22 cellular contexts compared by ENCODE assay signal in the genomic region with DNA sequence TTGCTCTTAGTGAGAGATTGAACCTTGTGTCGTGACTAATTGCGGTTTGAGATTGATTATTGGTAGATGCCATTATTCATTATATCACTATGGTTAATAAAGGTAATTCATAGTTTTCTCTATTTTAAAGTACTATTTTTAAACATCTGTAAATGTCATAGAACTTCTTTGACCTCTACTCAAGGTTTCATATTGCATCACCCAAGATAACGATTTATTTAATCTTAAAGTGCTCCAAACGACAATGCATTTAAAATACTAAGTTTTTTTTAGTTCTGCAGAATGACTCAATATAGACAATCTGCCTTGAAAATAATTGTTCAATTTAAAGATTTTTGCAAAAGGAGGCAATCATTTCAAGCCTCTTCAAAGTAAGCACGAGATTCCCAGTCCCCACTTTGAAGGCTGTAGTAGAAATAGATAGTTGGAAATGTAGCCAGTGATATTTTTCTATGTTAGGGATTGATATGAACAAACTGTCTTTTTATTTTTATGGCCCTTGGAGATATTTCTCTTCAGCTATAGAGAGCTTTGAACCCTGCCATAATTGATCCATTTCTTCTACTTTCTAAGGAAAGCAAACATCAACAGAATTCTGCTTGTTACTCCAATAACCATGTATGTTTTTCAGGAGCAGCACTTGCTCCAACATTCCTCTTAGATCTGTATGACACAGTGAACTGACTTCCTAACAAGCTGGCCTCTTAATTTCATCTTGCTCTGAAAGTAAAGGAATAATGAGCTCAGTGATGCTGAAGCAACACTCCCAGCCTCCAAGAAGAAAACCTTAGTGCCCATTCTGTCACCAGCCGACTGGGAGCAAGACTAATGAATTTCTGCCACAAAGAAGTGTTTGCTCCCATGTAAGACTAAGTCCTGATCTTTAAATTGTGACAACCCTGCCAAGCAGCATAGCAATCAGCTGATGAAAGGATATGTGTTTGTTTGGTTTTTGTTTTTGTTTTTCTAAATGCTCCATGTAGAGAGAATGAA.
DNase-seq lines count a peak whose midpoint lies in the region; ATAC-seq, FAIRE-seq and TF ChIP-seq lines count a peak whose summit lies in the region.
"Had no signal": no experiment of that assay in that cellular context is flagged by ENCODE, and none has a peak within 500 bp of the region (broad histone marks: within the 10 kb centered on the region; RNA-seq: fewer than 3 reads in every experiment).

No MANE protein-coding gene starts in this region.

- no peaks in the 10 kb centered on the region for H3K9me1 ChIP-seq in keratinocyte (ENCODE audit: control insufficient read depth, extremely low read depth, insufficient read depth, low read length)

- FAIRE-seq in D721Med (lab: Jason Lieb, UNC) (peak; percentile 38), keratinocyte (lab: Jason Lieb, UNC) (peak; percentile 29)
- FAIRE-seq: H54 had no signal

- H3K4me3 ChIP-seq in PC-9 (no peak overlapping the region), keratinocyte (ENCODE audit: control insufficient read depth in 2 of 3, extremely low read depth in 1 of 3, insufficient read depth in 2 of 3, low read depth in 1 of 3, low read length in 3 of 3) (no peak overlapping the region), osteoblast (ENCODE audit: insufficient read depth, low read length) (no peak overlapping the region)

- peaks cover 1 to 15% (median 9%) of the 10 kb centered on the region in 5 donors for H3K27me3 Mint-ChIP-seq in naive thymus-derived CD8-positive, alpha-beta T cell

- H3K79me2 ChIP-seq in PC-9 (ENCODE audit: low read depth) (no peaks in the 10 kb centered on the region), keratinocyte (ENCODE audit: control insufficient read depth, insufficient read depth, low read length) (no peaks in the 10 kb centered on the region), osteoblast (ENCODE audit: insufficient read depth, low read length) (no peaks in the 10 kb centered on the region)

- no TSS peak for BruUV-seq in PC-9 (replicated peaks; lab: Mats Ljungman, UMichigan)

- intact Hi-C loops in PC-9 (cut with micrococcal nuclease; ENCODE audit: unreplicated experiment): no loop called here

- H3K4me1 ChIP-seq in PC-9 (replicated peaks; ENCODE audit: insufficient read depth): no peaks in the 10 kb centered on the region; the same call in 1 of the 2 replicates
- peaks cover 3% of the 10 kb centered on the region for H3K4me1 ChIP-seq in keratinocyte (ENCODE audit: control insufficient read depth, extremely low read depth, insufficient read depth, low read length)
- H3K4me1 ChIP-seq in osteoblast (ENCODE audit: insufficient read depth, low read length): no peaks in the 10 kb centered on the region
- peaks cover 4% of the 10 kb centered on the region for H3K4me1 ChIP-seq in foreskin keratinocyte

- H3K4me3 Mint-ChIP-seq in naive thymus-derived CD8-positive, alpha-beta T cell: no peak overlapping the region
- H3K4me3 Mint-ChIP-seq: CD8-positive, alpha-beta memory T cell had no signal

- dilution Hi-C loops in keratinocyte (cut with MboI; ENCODE audit: extremely low pct_ligation_motif_present, low sequenced_read_pairs): no loop called here

- peak overlapping the region in 1 of 10 donors; percentile 53 for H3K27ac Mint-ChIP-seq in naive thymus-derived CD8-positive, alpha-beta T cell
- H3K27ac Mint-ChIP-seq: CD8-positive, alpha-beta memory T cell had no signal

- no peak overlapping the region for H3K27ac ChIP-seq in PC-9
- no peak overlapping the region for H3K27ac ChIP-seq in keratinocyte (ENCODE audit: control insufficient read depth, insufficient read depth, low read length)
- no peak overlapping the region for H3K27ac ChIP-seq in osteoblast (ENCODE audit: low read depth, low read length)
- H3K27ac ChIP-seq in foreskin keratinocyte: no peak overlapping the region
- H3K27ac ChIP-seq: C4-2B had no signal

- H4K20me1 ChIP-seq in PC-9 (ENCODE audit: insufficient read depth) (no peaks in the 10 kb centered on the region), keratinocyte (ENCODE audit: control insufficient read depth, extremely low read depth, insufficient read depth, low read length) (no peaks in the 10 kb centered on the region), osteoblast (ENCODE audit: insufficient read depth, low read length) (no peaks in the 10 kb centered on the region)

- no peaks in the 10 kb centered on the region for H3K9me2 ChIP-seq in PC-9 (ENCODE audit: insufficient read depth)
- H3K9me2 ChIP-seq: SK-N-SH had no signal

- H3K4me1 Mint-ChIP-seq in naive thymus-derived CD8-positive, alpha-beta T cell: no peaks in the 10 kb centered on the region
- H3K4me1 Mint-ChIP-seq: CD8-positive, alpha-beta memory T cell had no signal

- H3K36me3 ChIP-seq in PC-9 (ENCODE audit: low read depth) (no peaks in the 10 kb centered on the region), keratinocyte (ENCODE audit: control insufficient read depth in 2 of 2, extremely low read depth in 1 of 2, insufficient read depth in 2 of 2, low read length in 2 of 2) (no peaks in the 10 kb centered on the region), osteoblast (ENCODE audit: insufficient read depth, low read length) (no peaks in the 10 kb centered on the region)

- H3K27me3 ChIP-seq in PC-9 (ENCODE audit: insufficient read depth, low read depth) (no peaks in the 10 kb centered on the region), keratinocyte (ENCODE audit: control insufficient read depth, extremely low read depth, insufficient read depth, low read length) (no peaks in the 10 kb centered on the region), osteoblast (ENCODE audit: insufficient read depth, low read length) (no peaks in the 10 kb centered on the region), foreskin keratinocyte (no peaks in the 10 kb centered on the region)

- no peaks in the 10 kb centered on the region for H3K36me3 Mint-ChIP-seq in naive thymus-derived CD8-positive, alpha-beta T cell
- H3K36me3 Mint-ChIP-seq: CD8-positive, alpha-beta memory T cell had no signal

- POLR2A ChIA-PET in PC-9 (lab: Charles Lee; ENCODE audit: unreplicated experiment): no interaction called here
- POLR2A ChIA-PET in naive thymus-derived CD8-positive, alpha-beta T cell (lab: Charles Lee): no interaction called here

- H3K9me3 ChIP-seq in PC-9 (ENCODE audit: insufficient read depth, low read depth) (no peaks in the 10 kb centered on the region), keratinocyte (ENCODE audit: control insufficient read depth, low read depth, low read length) (no peaks in the 10 kb centered on the region), osteoblast (ENCODE audit: low read depth, low read length) (no peaks in the 10 kb centered on the region)
- H3K9me3 ChIP-seq: SK-N-SH had no signal

- no peaks in the 10 kb centered on the region for H3F3A ChIP-seq in PC-9 (ENCODE audit: insufficient read depth, low read depth)

- peaks cover 0 to 2% (median 0%) of the 10 kb centered on the region in 9 donors for H3K9me3 Mint-ChIP-seq in naive thymus-derived CD8-positive, alpha-beta T cell

- DNase-seq in D721Med (ENCODE audit: insufficient read length, low spot score) (no peak), PC-9 (no peak), keratinocyte (ENCODE audit: low read depth, low spot score) (no peak), osteoblast (ENCODE audit: insufficient read length, low spot score, missing footprints) (no peak), NCI-H187 (lab: John Stamatoyannopoulos, UW) (no peak), foreskin keratinocyte (no peak)
- DNase-seq in naive thymus-derived CD8-positive, alpha-beta T cell: no peak
- DNase-seq: CD8-positive, alpha-beta memory T cell; DMS53; GF-D8; MM.1S; NCI-H1048; NCI-H1417 treated with DMSO at 0.1 percent for 48 hours; NCI-H187 treated with DMSO at 0.1 percent for 48 hours; NCI-H2107; NCI-H69; SIG-M5; SK-N-SH had no signal

- TF ChIP-seq CTCF in D721Med (IDR thresholded peaks at IDR 0.05; ENCODE audit: insufficient read depth, missing control alignments) (no peak), PC-9 (conservative IDR thresholded peaks at IDR 0.05) (no peak), keratinocyte (optimal IDR thresholded peaks at IDR 0.05 in 1 of 3, IDR thresholded peaks at IDR 0.05 in 1 of 3, conservative IDR thresholded peaks at IDR 0.05 in 1 of 3; ENCODE audit: extremely low read depth in 1 of 3, insufficient read depth in 2 of 3, low read length in 3 of 3) (no peak), osteoblast (IDR thresholded peaks at IDR 0.05; ENCODE audit: extremely low read depth, low read depth, low read length) (no peak), foreskin keratinocyte (conservative IDR thresholded peaks at IDR 0.05) (no peak)

- CTCF ChIA-PET in PC-9 (lab: Charles Lee): no interaction called here

- H2AFZ ChIP-seq in PC-9 (0 out of 2 replicates have a peak overlapping the region, but pooled peaks have one; percentile 9), keratinocyte (ENCODE audit: control insufficient read depth, low read length) (no peak overlapping the region), osteoblast (ENCODE audit: low read length) (peak overlapping the region; percentile 38)

- H3K4me2 ChIP-seq in PC-9 (no peak overlapping the region), keratinocyte (ENCODE audit: control insufficient read depth, extremely low read depth, insufficient read depth, low read depth, low read length) (no peak overlapping the region), osteoblast (ENCODE audit: insufficient read depth, low read length) (no peak overlapping the region)
- H3K4me2 ChIP-seq: SK-N-SH had no signal

- ATAC-seq in GM18907 (IDR thresholded peaks at IDR 0.05; ENCODE audit: unreplicated experiment) (no peak), foreskin keratinocyte (no peak)
- ATAC-seq in naive thymus-derived CD8-positive, alpha-beta T cell: no peak
- ATAC-seq: Panc1 had no signal

- H3K9ac ChIP-seq in keratinocyte (ENCODE audit: control insufficient read depth, extremely low read depth, insufficient read depth, low read length): no peak overlapping the region
- H3K9ac ChIP-seq: SK-N-SH had no signal
